ENCODE assay signal across 2 cellular contexts in the genomic region with DNA sequence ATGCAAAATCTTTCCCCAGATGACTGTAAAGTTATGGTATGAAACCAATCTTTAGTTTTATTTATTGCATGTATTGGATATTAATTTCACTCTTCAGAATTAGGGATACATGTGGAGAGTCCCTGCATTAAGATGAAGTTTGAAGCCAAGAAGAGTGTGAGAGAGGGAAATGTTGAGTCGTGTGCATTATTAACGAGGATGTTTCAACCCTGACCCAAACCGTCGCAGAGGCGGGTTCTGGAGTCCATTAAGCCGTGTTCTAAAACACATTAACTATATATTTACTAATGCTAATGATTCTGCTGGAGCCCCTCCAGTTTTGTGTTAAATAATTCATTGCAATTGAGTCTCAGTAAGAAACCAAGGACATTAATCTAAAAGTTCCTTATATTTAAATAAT.
TF ChIP-seq lines count a peak whose summit lies in the region.

No MANE protein-coding gene starts in this region.

TF ChIP-seq in SK-N-SH, 30 proteins besides CTCF, POLR2A, EP300 and RAD21 (continued from another document):
- TF ChIP-seq NFIC (IDR thresholded peaks at IDR 0.05; ENCODE audit: borderline replicate concordance) (no peak), FOSL2 (IDR thresholded peaks at IDR 0.05; ENCODE audit: borderline replicate concordance, low read depth) (no peak), EZH2phosphoT487 (IDR thresholded peaks at IDR 0.05; ENCODE audit: borderline replicate concordance, low read depth) (no peak)
TF ChIP-seq in SK-N-SH: peak in this region for 0.

TF ChIP-seq in SK-N-SH treated with all-trans-retinoic acid at 6 μM for 48 hours, 23 proteins besides CTCF, POLR2A, EP300 and RAD21 (continued from another document):
- TF ChIP-seq, protein P1, sequence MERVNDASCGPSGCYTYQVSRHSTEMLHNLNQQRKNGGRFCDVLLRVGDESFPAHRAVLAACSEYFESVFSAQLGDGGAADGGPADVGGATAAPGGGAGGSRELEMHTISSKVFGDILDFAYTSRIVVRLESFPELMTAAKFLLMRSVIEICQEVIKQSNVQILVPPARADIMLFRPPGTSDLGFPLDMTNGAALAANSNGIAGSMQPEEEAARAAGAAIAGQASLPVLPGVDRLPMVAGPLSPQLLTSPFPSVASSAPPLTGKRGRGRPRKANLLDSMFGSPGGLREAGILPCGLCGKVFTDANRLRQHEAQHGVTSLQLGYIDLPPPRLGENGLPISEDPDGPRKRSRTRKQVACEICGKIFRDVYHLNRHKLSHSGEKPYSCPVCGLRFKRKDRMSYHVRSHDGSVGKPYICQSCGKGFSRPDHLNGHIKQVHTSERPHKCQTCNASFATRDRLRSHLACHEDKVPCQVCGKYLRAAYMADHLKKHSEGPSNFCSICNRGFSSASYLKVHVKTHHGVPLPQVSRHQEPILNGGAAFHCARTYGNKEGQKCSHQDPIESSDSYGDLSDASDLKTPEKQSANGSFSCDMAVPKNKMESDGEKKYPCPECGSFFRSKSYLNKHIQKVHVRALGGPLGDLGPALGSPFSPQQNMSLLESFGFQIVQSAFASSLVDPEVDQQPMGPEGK (CRISPR knock-in tag; IDR thresholded peaks at IDR 0.05; ENCODE audit: borderline replicate concordance) = no peak
- TF ChIP-seq GLIS3 (CRISPR knock-in tag; IDR thresholded peaks at IDR 0.05) (no peak), ZNF8 (CRISPR knock-in tag; IDR thresholded peaks at IDR 0.05) (no peak), ESRRG (CRISPR knock-in tag; IDR thresholded peaks at IDR 0.05) (no peak), TSHZ2 (CRISPR knock-in tag; IDR thresholded peaks at IDR 0.05) (no peak), CSRNP3 (CRISPR knock-in tag; IDR thresholded peaks at IDR 0.05) (no peak), TOX (CRISPR knock-in tag; IDR thresholded peaks at IDR 0.05; ENCODE audit: borderline replicate concordance) (no peak), ZC3H10 (CRISPR knock-in tag; IDR thresholded peaks at IDR 0.05) (no peak), ZNF70 (CRISPR knock-in tag; IDR thresholded peaks at IDR 0.05) (no peak), SNAI2 (CRISPR knock-in tag; IDR thresholded peaks at IDR 0.05) (no peak), CREB5 (CRISPR knock-in tag; IDR thresholded peaks at IDR 0.05; ENCODE audit: low read depth) (no peak), ZFP30 (CRISPR knock-in tag; IDR thresholded peaks at IDR 0.05) (no peak), ZFP3 (CRISPR knock-in tag; IDR thresholded peaks at IDR 0.05) (no peak)
